Comparison of ENCODE assay signal across 13 cellular contexts in genomic region chr7:129110575-129111376, GRCh38. TPM values are rescaled to one million over a fixed set of nuclear protein-coding genes. Genes with fewer than 3 reads are reported as not detected.
DNase-seq lines count a peak whose midpoint lies in the region; ATAC-seq and TF ChIP-seq lines count a peak whose summit lies in the region.
"Had no signal": no experiment of that assay in that cellular context is flagged by ENCODE, and none has a peak within 500 bp of the region (broad histone marks: within the 10 kb centered on the region; RNA-seq: fewer than 3 reads in every experiment).

No MANE protein-coding gene starts in this region.

- no peaks in the 10 kb centered on the region for H3K4me1 ChIP-seq in neuron (ENCODE audit: insufficient read depth, low read length)
- H3K4me1 ChIP-seq: SJSA1 had no signal

- H3K4me3 ChIP-seq in epithelial cell of esophagus (ENCODE audit: low read length): no peak overlapping the region
- H3K4me3 ChIP-seq in neuron (ENCODE audit: low read length): no peak overlapping the region
- H3K4me3 ChIP-seq: SJSA1 had no signal

- ATAC-seq in HG02884 (IDR thresholded peaks at IDR 0.05; ENCODE audit: unreplicated experiment): no peak

- H3K9me3 ChIP-seq in neuron (ENCODE audit: low read length): no peaks in the 10 kb centered on the region
- H3K9me3 ChIP-seq: neutrophil, SJSA1 had no signal

- no peak for TF ChIP-seq CTCF in epithelial cell of esophagus (IDR thresholded peaks at IDR 0.05; ENCODE audit: insufficient read depth, low read depth, low read length, missing control alignments)

- H3K27me3 ChIP-seq in neuron (ENCODE audit: insufficient read depth, low read length): peaks cover 2% of the 10 kb centered on the region
- H3K27me3 ChIP-seq: neutrophil, SJSA1 had no signal

- peak overlapping the region; percentile 2 for H2AFZ ChIP-seq in neuron (ENCODE audit: low read depth, low read length)

- no peaks in the 10 kb centered on the region for H3K36me3 ChIP-seq in neuron (ENCODE audit: insufficient read depth, low read length)
- H3K36me3 ChIP-seq: neutrophil, SJSA1 had no signal

- DNase-seq in DMS 273 (lab: John Stamatoyannopoulos, UW; ENCODE audit: unreplicated experiment) (peak; percentile 30), DMS 273 treated with DMSO at 0.1 percent for 48 hours (lab: John Stamatoyannopoulos, UW) (no peak), NCI-H69 (lab: John Stamatoyannopoulos, UW) (peak; percentile 82), epithelial cell of esophagus (ENCODE audit: low read depth) (peak; percentile 37), mesenteric fat pad (ENCODE audit: low spot score) (no peak), NCI-H1092 (lab: John Stamatoyannopoulos, UW) (no peak)
- DNase-seq: 8988T; activated CD8-positive, alpha-beta memory T cell treated with anti-CD3 and anti-CD28 coated beads, Interleukin-2, amount 50 U/mL, for 48 hours; glutamatergic neuron had no signal

RNA-seq across cellular contexts. Expression of gene TSPAN33, which starts 33.7 kb away (rescaled TPM):
- 9.7 TPM for total RNA-seq in mesenteric fat pad

RNA-seq across cellular contexts. Expression of gene TNPO3, which starts 55.9 kb away (rescaled TPM):
- 34.7 TPM for total RNA-seq in mesenteric fat pad

Comparison
In these comparisons a context has a peak if more than half of its experiments do, and no peak if none do; other contexts are left out.
1. DNase-seq: peak in DMS 273 (single experiment), NCI-H69 (single experiment) and epithelial cell of esophagus (single experiment); none in DMS 273 treated with DMSO at 0.1 percent for 48 hours (single experiment), mesenteric fat pad (single experiment) and NCI-H1092 (single experiment).